8 cellular contexts compared by ENCODE assay signal in the genomic region with DNA sequence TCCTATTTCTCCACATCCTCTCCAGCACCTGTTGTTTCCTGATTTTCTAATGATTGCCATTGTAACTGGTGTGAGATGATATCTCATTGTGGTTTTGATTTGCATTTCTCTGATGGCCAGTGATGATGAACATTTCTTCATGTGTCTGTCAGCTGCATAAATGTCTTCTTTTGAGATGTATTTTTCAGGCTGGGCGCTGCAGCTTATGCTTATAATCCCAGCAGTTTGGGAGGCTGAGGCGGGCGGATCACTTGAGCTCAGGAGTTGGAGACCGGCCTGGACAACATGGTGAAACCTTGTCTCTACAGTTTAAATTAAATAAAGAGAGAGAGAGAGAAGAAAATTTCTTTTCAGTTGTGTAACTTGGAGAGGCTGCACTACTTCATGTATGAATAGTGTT. TPM values are rescaled to one million over a fixed set of nuclear protein-coding genes. Genes with fewer than 3 reads are reported as not detected.
A peak's percentile ranks its signal among the peaks of the same experiment; 100 is the strongest.
DNase-seq lines count a peak whose midpoint lies in the region; ATAC-seq and TF ChIP-seq lines count a peak whose summit lies in the region.
"Not testable (repeated sequence)": the region's sequence is repeated elsewhere in the genome, so short reads cannot be mapped to it uniquely, and the experiment has no call there.

No MANE protein-coding gene starts in this region.

- not testable (repeated sequence) for H3K36me3 Mint-ChIP-seq in HFFc6 (ENCODE audit: low read depth); T-helper 17 cell (ENCODE audit: low read depth); immature natural killer cell; natural killer cell treated with Interleukin-12 subunit alpha and Interleukin-12 subunit beta and Interleukin-15 and Interleukin-18, amount 100 ng/mL, for 72 hours; progenitor cell of endocrine pancreas (ENCODE audit: insufficient read depth)

- TF ChIP-seq CTCF in HFFc6 (IDR thresholded peaks at IDR 0.05); dorsolateral prefrontal cortex (IDR thresholded peaks at IDR 0.05 in 54 of 56, conservative IDR thresholded peaks at IDR 0.05 in 2 of 56; ENCODE audit: low read depth in 1 of 56, partially characterized antibody in 56 of 56); progenitor cell of endocrine pancreas (IDR thresholded peaks at IDR 0.05; ENCODE audit: unreplicated experiment); tibial artery (IDR thresholded peaks at IDR 0.05): not testable (repeated sequence)

- H3K4me1 Mint-ChIP-seq in HFFc6 (ENCODE audit: low read depth) (peaks cover 38% of the 10 kb centered on the region), T-helper 17 cell (peaks cover 21% of the 10 kb centered on the region), immature natural killer cell (peaks cover 0 to 78% of the 10 kb centered on the region in 2 donors), progenitor cell of endocrine pancreas (ENCODE audit: low read depth) (peaks cover 24% of the 10 kb centered on the region)
- peaks cover 49 to 64% of the 10 kb centered on the region in 2 donors for H3K4me1 Mint-ChIP-seq in natural killer cell treated with Interleukin-12 subunit alpha and Interleukin-12 subunit beta and Interleukin-15 and Interleukin-18, amount 100 ng/mL, for 72 hours (ENCODE audit: low read depth in 2 of 2)

- H3K9me3 Mint-ChIP-seq in HFFc6; immature natural killer cell; natural killer cell treated with Interleukin-12 subunit alpha and Interleukin-12 subunit beta and Interleukin-15 and Interleukin-18, amount 100 ng/mL, for 72 hours; progenitor cell of endocrine pancreas (ENCODE audit: low read depth): not testable (repeated sequence)

- ATAC-seq in T-helper 17 cell; natural killer cell treated with Interleukin-12 subunit alpha and Interleukin-12 subunit beta and Interleukin-15 and Interleukin-18, amount 100 ng/mL, for 72 hours: not testable (repeated sequence)

- H3K4me1 ChIP-seq in ACC112 (ENCODE audit: control insufficient read depth, insufficient read depth, low read length, unreplicated experiment) (peaks cover 23% of the 10 kb centered on the region), tibial artery (peaks cover 0 to 97% (median 48%) of the 10 kb centered on the region in 4 donors)

- peak overlapping the region; percentile 60 for H3K4me3 Mint-ChIP-seq in HFFc6
- peak overlapping the region; percentile 37 for H3K4me3 Mint-ChIP-seq in T-helper 17 cell
- peak overlapping the region; percentile 10 to 75 (median 59) for H3K4me3 Mint-ChIP-seq in immature natural killer cell
- H3K4me3 Mint-ChIP-seq in natural killer cell treated with Interleukin-12 subunit alpha and Interleukin-12 subunit beta and Interleukin-15 and Interleukin-18, amount 100 ng/mL, for 72 hours: peak overlapping the region; percentile 5
- H3K4me3 Mint-ChIP-seq in progenitor cell of endocrine pancreas (ENCODE audit: low read depth): not testable (repeated sequence)

- H3K27me3 ChIP-seq in ACC112 (ENCODE audit: insufficient read depth, low read length); dorsolateral prefrontal cortex; tibial artery: not testable (repeated sequence)

- peaks cover 30% of the 10 kb centered on the region for H3K79me2 ChIP-seq in ACC112 (ENCODE audit: control insufficient read depth, insufficient read depth, low read length, unreplicated experiment)

- H3K9me3 ChIP-seq in T-helper 17 cell (ENCODE audit: control insufficient read depth, low read length, poor library complexity, severe bottlenecking); tibial artery: not testable (repeated sequence)

- H2AFZ ChIP-seq in ACC112 (ENCODE audit: low read length, unreplicated experiment): not testable (repeated sequence)

- not testable (repeated sequence) for H3K36me3 ChIP-seq in ACC112 (ENCODE audit: insufficient read depth, low read length); tibial artery

- intact Hi-C loops in dorsolateral prefrontal cortex (cut with DNase I); tibial artery (cut with DNase I; ENCODE audit: low total_unique reads): not testable (repeated sequence)

- not testable (repeated sequence) for H3K27me3 Mint-ChIP-seq in HFFc6 (ENCODE audit: insufficient read depth); T-helper 17 cell; immature natural killer cell (ENCODE audit: low read depth in 3 of 3); natural killer cell treated with Interleukin-12 subunit alpha and Interleukin-12 subunit beta and Interleukin-15 and Interleukin-18, amount 100 ng/mL, for 72 hours; progenitor cell of endocrine pancreas

- H3K4me3 ChIP-seq in ACC112 (ENCODE audit: low read depth, low read length) (peak overlapping the region; percentile 27; the same call in 1 of the 2 replicates), dorsolateral prefrontal cortex (peak overlapping the region in 29 of 59 donors; percentile 1 to 51 (median 30))
- not testable (repeated sequence) for H3K4me3 ChIP-seq in tibial artery

- H3K27ac Mint-ChIP-seq in HFFc6: peak overlapping the region; percentile 42; the same call in 1 of the 2 replicates
- not testable (repeated sequence) for H3K27ac Mint-ChIP-seq in T-helper 17 cell
- H3K27ac Mint-ChIP-seq in immature natural killer cell: peak overlapping the region; percentile 60 to 91 (median 76)
- peak overlapping the region; percentile 67 to 86 for H3K27ac Mint-ChIP-seq in natural killer cell treated with Interleukin-12 subunit alpha and Interleukin-12 subunit beta and Interleukin-15 and Interleukin-18, amount 100 ng/mL, for 72 hours
- peak overlapping the region; percentile 74 for H3K27ac Mint-ChIP-seq in progenitor cell of endocrine pancreas

- DNase-seq in HFFc6; T-helper 17 cell; dorsolateral prefrontal cortex; immature natural killer cell; natural killer cell treated with Interleukin-12 subunit alpha and Interleukin-12 subunit beta and Interleukin-15 and Interleukin-18, amount 100 ng/mL, for 72 hours (ENCODE audit: low spot score); progenitor cell of endocrine pancreas (ENCODE audit: low spot score, unreplicated experiment); tibial artery: not testable (repeated sequence)

- H3K27ac ChIP-seq in ACC112 (ENCODE audit: low read depth, low read length): not testable (repeated sequence)
- H3K27ac ChIP-seq in dorsolateral prefrontal cortex (peak overlapping the region in 35 of 59 donors; percentile 3 to 76 (median 48)), tibial artery (peak overlapping the region; percentile 57)

RNA-seq across cellular contexts. Expression of a gene that starts 19.3 kb away (rescaled TPM):
- total RNA-seq in HFFc6 (2021; fragmentation: NEBNext Ultra II Directional; extraction: Animal tissue kit (Norgen Biotek cat#: 25700)): 10 to 100 TPM; 32.8 to 47.3 (median 39.7) TPM
- total RNA-seq in T-helper 17 cell (10 to 100 TPM; 11.2 to 13.3 TPM), dorsolateral prefrontal cortex (10 to 100 TPM; 15.1 to 35.3 (median 21.5) TPM), progenitor cell of endocrine pancreas (26.3 and 28.6 TPM in 2 replicates)
- polyA plus RNA-seq in immature natural killer cell: 10 to 100 TPM in 1 of 3 donors, 1 to 10 TPM in 2; 1.5 to 10.2 (median 6.0) TPM
- 10 to 100 TPM; 19.8 to 31.8 TPM for total RNA-seq in natural killer cell treated with Interleukin-12 subunit alpha and Interleukin-12 subunit beta and Interleukin-15 and Interleukin-18, amount 100 ng/mL, for 72 hours
